ENCODE assay signal across 9 cellular contexts in genomic region chr19:5170329-5170745, GRCh38.
A peak's percentile ranks its signal among the peaks of the same experiment; 100 is the strongest.
DNase-seq lines count a peak whose midpoint lies in the region; ATAC-seq, FAIRE-seq and TF ChIP-seq lines count a peak whose summit lies in the region.
"Had no signal": no experiment of that assay in that cellular context is flagged by ENCODE, and none has a peak within 500 bp of the region (broad histone marks: within the 10 kb centered on the region; RNA-seq: fewer than 3 reads in every experiment).

No MANE protein-coding gene starts in this region.

- no peaks in the 10 kb centered on the region for H3K23me2 ChIP-seq in H9 (ENCODE audit: insufficient read length, low read depth, low read length, poor library complexity, severe bottlenecking)

- H3K23ac ChIP-seq in H9 (ENCODE audit: insufficient read length, low read depth, low read length) = no peak overlapping the region

- peaks cover 0 to 9% of the 10 kb centered on the region in 2 experiments; a peak in 2 of 5 replicates for H3K9me3 Mint-ChIP-seq in H9

- H3K4me1 ChIP-seq in H9 (ENCODE audit: insufficient read depth, low read length) (no peaks in the 10 kb centered on the region), small intestine (ENCODE audit: control insufficient read depth in 2 of 2, insufficient read depth in 1 of 2, low read depth in 1 of 2, low read length in 1 of 2) (no peaks in the 10 kb centered on the region)

- no peak overlapping the region for H2AFZ ChIP-seq in H9 (ENCODE audit: low read length)

- no peak overlapping the region for H3K4me3 ChIP-seq in small intestine (ENCODE audit: low read depth in 1 of 2, low read length in 2 of 2)
- H3K4me3 ChIP-seq: SK-N-MC had no signal

- no peak overlapping the region for H3K27ac Mint-ChIP-seq in H9

- DNase-seq in H9 = peak; percentile 76
- DNase-seq in activated CD4-positive, CD25-positive, alpha-beta regulatory T cell (lab: John Stamatoyannopoulos, UW) = peak; percentile 12 to 56 (median 33)
- DNase-seq in dermis blood vessel endothelial cell = peak; percentile 32
- DNase-seq in small intestine = peak; percentile 12
- no peak for DNase-seq in AG20443 (ENCODE audit: low spot score)
- no peak for DNase-seq in NCI-H1694 (lab: John Stamatoyannopoulos, UW)
- no peak for DNase-seq in cerebellar nuclear complex (lab: John Stamatoyannopoulos, UW)

- H3K36me3 ChIP-seq in small intestine (ENCODE audit: control insufficient read depth in 2 of 2, insufficient read depth in 2 of 2, low read length in 2 of 2) = no peaks in the 10 kb centered on the region

- no peak overlapping the region for H3T11ph ChIP-seq in H9 (ENCODE audit: low read length)

- H4K91ac ChIP-seq in H9 (ENCODE audit: insufficient read length, low read depth, low read length) = no peak overlapping the region

- no peak overlapping the region for H2BK20ac ChIP-seq in H9 (ENCODE audit: low read depth, low read length, poor library complexity, severe bottlenecking)

- no CpG with 5 or more reads among the region's 4 CpGs for WGBS in H9 (ENCODE audit: extremely low coverage, insufficient read length, low lambda C conversion rate)
- 49 to 63% (median 60%) methylated on average over 4 of the region's 4 CpGs for WGBS in small intestine, 3 donors

- H3K79me1 ChIP-seq in H9 (ENCODE audit: insufficient read depth, low read depth, low read length, poor library complexity, severe bottlenecking) = no peaks in the 10 kb centered on the region

- no peak overlapping the region; the same call in 1 of the 2 replicates for H2BK15ac ChIP-seq in H9 (ENCODE audit: low read depth, low read length)

- H3K27me3 ChIP-seq in H9 (ENCODE audit: insufficient read depth, low read length) (no peaks in the 10 kb centered on the region), small intestine (ENCODE audit: control insufficient read depth in 2 of 2, insufficient read depth in 2 of 2, low read length in 2 of 2) (no peaks in the 10 kb centered on the region)

- H3K4me2 ChIP-seq in H9 (ENCODE audit: insufficient read depth, insufficient read length, low read length) = no peak overlapping the region

- H3K56ac ChIP-seq in H9 (ENCODE audit: insufficient read length, low read depth, low read length) = no peak overlapping the region

- ATAC-seq in GM19463 (IDR thresholded peaks at IDR 0.05; ENCODE audit: unreplicated experiment) = no peak

- no peak overlapping the region for H2BK120ac ChIP-seq in H9 (ENCODE audit: low read depth, low read length, poor library complexity, severe bottlenecking)

- no peak overlapping the region for H3K4ac ChIP-seq in H9 (ENCODE audit: low read depth, low read length)

- H4K5ac ChIP-seq in H9 (ENCODE audit: insufficient read length, low read depth, low read length) = no peak overlapping the region

- peak; percentile 78 for TF ChIP-seq CTCF in H9 (conservative IDR thresholded peaks at IDR 0.05)

- no peak overlapping the region for H2AK5ac ChIP-seq in H9 (ENCODE audit: insufficient read length, low read length)

- H3K14ac ChIP-seq in H9 (ENCODE audit: insufficient read depth, low read length) = no peak overlapping the region; the same call in 1 of the 2 replicates

- H3K4me1 Mint-ChIP-seq in H9 = peaks cover 4 to 10% of the 10 kb centered on the region in 2 experiments; a peak in 3 of 4 replicates

- peaks cover 0 to 8% (median 4%) of the 10 kb centered on the region in 3 experiments; a peak in 4 of 7 replicates for H3K36me3 Mint-ChIP-seq in H9 (ENCODE audit: insufficient read depth in 1 of 3, low read depth in 3 of 3)

- peaks cover 28% of the 10 kb centered on the region for H3K27me3 Mint-ChIP-seq in H9 (ENCODE audit: low read depth)

- no peaks in the 10 kb centered on the region for H3K79me2 ChIP-seq in H9 (ENCODE audit: insufficient read depth, low read length)

- H2BK5ac ChIP-seq in H9 (ENCODE audit: insufficient read length, low read length) = no peak overlapping the region

- no peak overlapping the region for H2BK12ac ChIP-seq in H9 (ENCODE audit: insufficient read length, low read depth, low read length)

- no peak for FAIRE-seq in small intestine (lab: Jason Lieb, UNC)

- H3K18ac ChIP-seq in H9 (ENCODE audit: insufficient read length, low read depth, low read length) = no peak overlapping the region

- H3K9ac ChIP-seq in H9 (ENCODE audit: extremely low read depth, insufficient read length, low read length) = no peak overlapping the region

- H3K9me3 ChIP-seq in H9 (ENCODE audit: control insufficient read depth, low read depth, low read length) = no peaks in the 10 kb centered on the region
- no peaks in the 10 kb centered on the region for H3K9me3 ChIP-seq in small intestine (ENCODE audit: control insufficient read depth, low read depth)

- H3K27ac ChIP-seq in H9 (ENCODE audit: insufficient read length, low read depth, low read length) (no peak overlapping the region), small intestine (ENCODE audit: low read depth in 1 of 2, low read length in 1 of 2) (no peak overlapping the region)
- H3K27ac ChIP-seq: SK-N-MC had no signal

- no peak overlapping the region; a peak in 1 of 5 replicates for H3K4me3 Mint-ChIP-seq in H9

- peak overlapping the region; percentile 65 for H4K8ac ChIP-seq in H9 (replicated peaks; ENCODE audit: insufficient read length, low read depth, low read length)

- H4K20me1 ChIP-seq in H9 (ENCODE audit: control insufficient read depth, insufficient read depth, insufficient read length) = no peaks in the 10 kb centered on the region

Comparison
In these comparisons a context has a peak if more than half of its experiments do, and no peak if none do; other contexts are left out.
1. DNase-seq: peak in H9 (single experiment), activated CD4-positive, CD25-positive, alpha-beta regulatory T cell (4 of 4), dermis blood vessel endothelial cell (single experiment) and small intestine (single experiment); none in AG20443 (single experiment), NCI-H1694 (single experiment) and cerebellar nuclear complex (0 of 2).